ENCODE assay signal across 1 cellular context in the genomic region with DNA sequence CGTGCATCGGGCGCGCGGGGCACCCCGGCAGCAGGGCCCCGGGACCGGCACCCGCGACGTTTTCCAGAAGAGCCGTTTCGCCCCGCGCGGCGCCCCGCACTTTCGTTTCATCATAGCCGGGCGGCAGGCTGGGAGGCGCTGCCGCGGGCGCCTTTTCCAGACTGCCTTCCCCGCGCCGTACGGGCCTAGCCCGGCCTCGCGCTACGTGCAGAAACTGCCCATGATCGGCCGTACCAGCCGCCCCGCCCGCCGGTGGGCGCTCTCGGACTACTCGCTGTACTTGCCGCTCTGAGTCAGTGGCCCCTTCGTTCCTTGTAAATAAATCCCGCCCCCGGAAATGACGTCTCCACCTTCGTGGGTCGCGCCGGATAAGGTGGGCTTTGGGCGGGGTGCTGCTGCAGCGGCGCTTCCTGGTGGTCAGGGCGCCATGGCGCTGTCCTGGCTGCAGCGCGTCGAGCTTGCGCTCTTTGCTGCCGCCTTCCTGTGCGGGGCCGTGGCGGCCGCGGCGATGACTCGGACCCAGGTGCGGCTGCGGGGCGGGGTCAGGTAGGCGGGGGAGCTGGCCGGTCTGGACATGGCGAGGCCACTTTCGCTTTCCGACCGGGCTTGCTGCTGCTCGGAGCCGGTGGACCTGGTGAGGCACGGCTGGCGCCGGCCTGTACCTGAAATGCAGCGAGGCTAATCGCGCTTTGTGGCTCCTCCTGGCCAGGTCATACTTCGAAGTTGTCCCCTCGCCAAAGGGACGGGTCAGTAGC.
A peak's percentile ranks its signal among the peaks of the same experiment; 100 is the strongest.
TF ChIP-seq lines count a peak whose summit lies in the region.

A gene with protein sequence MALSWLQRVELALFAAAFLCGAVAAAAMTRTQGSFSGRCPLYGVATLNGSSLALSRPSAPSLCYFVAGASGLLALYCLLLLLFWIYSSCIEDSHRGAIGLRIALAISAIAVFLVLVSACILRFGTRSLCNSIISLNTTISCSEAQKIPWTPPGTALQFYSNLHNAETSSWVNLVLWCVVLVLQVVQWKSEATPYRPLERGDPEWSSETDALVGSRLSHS (plus strand): TSS at position 398 of the 755 bp plus-strand sequence. CDS start 30 bp downstream, at position 428.

TF ChIP-seq in HepG2, 621 proteins besides CTCF, POLR2A, EP300 and RAD21 (continued from another document and continues in another):
- TF ChIP-seq, protein P1, sequence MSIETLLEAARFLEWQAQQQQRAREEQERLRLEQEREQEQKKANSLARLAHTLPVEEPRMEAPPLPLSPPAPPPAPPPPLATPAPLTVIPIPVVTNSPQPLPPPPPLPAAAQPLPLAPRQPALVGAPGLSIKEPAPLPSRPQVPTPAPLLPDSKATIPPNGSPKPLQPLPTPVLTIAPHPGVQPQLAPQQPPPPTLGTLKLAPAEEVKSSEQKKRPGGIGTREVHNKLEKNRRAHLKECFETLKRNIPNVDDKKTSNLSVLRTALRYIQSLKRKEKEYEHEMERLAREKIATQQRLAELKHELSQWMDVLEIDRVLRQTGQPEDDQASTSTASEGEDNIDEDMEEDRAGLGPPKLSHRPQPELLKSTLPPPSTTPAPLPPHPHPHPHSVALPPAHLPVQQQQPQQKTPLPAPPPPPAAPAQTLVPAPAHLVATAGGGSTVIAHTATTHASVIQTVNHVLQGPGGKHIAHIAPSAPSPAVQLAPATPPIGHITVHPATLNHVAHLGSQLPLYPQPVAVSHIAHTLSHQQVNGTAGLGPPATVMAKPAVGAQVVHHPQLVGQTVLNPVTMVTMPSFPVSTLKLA (IDR thresholded peaks at IDR 0.05): peak; percentile 47
- no peak for TF ChIP-seq ZNF850 (CRISPR knock-in tag; conservative IDR thresholded peaks at IDR 0.05)
- peak; percentile 94 for TF ChIP-seq HOXA3 (CRISPR knock-in tag; IDR thresholded peaks at IDR 0.05)
- peak; percentile 88; the same call in 1 of the 2 replicates for TF ChIP-seq NFKB2 (CRISPR knock-in tag; IDR thresholded peaks at IDR 0.05; ENCODE audit: borderline replicate concordance)
- no peak for TF ChIP-seq SUZ12 (IDR thresholded peaks at IDR 0.05; ENCODE audit: low read depth, low read length)
- TF ChIP-seq, protein P2, sequence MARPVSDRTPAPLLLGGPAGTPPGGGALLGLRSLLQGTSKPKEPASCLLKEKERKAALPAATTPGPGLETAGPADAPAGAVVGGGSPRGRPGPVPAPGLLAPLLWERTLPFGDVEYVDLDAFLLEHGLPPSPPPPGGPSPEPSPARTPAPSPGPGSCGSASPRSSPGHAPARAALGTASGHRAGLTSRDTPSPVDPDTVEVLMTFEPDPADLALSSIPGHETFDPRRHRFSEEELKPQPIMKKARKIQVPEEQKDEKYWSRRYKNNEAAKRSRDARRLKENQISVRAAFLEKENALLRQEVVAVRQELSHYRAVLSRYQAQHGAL (CRISPR knock-in tag; IDR thresholded peaks at IDR 0.05; ENCODE audit: not compliant biosample characterization): no peak
- no peak for TF ChIP-seq ZNF660 (CRISPR knock-in tag; IDR thresholded peaks at IDR 0.05; ENCODE audit: borderline replicate concordance, low read depth)
- TF ChIP-seq, protein P3, sequence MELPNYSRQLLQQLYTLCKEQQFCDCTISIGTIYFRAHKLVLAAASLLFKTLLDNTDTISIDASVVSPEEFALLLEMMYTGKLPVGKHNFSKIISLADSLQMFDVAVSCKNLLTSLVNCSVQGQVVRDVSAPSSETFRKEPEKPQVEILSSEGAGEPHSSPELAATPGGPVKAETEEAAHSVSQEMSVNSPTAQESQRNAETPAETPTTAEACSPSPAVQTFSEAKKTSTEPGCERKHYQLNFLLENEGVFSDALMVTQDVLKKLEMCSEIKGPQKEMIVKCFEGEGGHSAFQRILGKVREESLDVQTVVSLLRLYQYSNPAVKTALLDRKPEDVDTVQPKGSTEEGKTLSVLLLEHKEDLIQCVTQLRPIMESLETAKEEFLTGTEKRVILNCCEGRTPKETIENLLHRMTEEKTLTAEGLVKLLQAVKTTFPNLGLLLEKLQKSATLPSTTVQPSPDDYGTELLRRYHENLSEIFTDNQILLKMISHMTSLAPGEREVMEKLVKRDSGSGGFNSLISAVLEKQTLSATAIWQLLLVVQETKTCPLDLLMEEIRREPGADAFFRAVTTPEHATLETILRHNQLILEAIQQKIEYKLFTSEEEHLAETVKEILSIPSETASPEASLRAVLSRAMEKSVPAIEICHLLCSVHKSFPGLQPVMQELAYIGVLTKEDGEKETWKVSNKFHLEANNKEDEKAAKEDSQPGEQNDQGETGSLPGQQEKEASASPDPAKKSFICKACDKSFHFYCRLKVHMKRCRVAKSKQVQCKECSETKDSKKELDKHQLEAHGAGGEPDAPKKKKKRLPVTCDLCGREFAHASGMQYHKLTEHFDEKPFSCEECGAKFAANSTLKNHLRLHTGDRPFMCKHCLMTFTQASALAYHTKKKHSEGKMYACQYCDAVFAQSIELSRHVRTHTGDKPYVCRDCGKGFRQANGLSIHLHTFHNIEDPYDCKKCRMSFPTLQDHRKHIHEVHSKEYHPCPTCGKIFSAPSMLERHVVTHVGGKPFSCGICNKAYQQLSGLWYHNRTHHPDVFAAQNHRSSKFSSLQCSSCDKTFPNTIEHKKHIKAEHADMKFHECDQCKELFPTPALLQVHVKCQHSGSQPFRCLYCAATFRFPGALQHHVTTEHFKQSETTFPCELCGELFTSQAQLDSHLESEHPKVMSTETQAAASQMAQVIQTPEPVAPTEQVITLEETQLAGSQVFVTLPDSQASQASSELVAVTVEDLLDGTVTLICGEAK (IDR thresholded peaks at IDR 0.05): peak; percentile 46; the same call in 1 of the 2 replicates
- TF ChIP-seq, protein P3 (CRISPR knock-in tag; IDR thresholded peaks at IDR 0.05): peak; percentile 72; the same call in 1 of the 2 replicates
- TF ChIP-seq, protein P4, sequence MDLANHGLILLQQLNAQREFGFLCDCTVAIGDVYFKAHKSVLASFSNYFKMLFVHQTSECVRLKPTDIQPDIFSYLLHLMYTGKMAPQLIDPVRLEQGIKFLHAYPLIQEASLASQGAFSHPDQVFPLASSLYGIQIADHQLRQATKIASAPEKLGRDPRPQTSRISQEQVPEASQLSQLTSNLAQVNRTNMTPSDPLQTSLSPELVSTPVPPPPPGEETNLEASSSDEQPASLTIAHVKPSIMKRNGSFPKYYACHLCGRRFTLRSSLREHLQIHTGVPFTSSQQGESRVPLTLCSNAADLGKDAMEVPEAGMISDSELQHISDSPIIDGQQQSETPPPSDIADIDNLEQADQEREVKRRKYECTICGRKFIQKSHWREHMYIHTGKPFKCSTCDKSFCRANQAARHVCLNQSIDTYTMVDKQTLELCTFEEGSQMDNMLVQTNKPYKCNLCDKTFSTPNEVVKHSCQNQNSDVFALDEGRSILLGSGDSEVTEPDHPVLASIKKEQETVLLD (CRISPR knock-in tag; IDR thresholded peaks at IDR 0.05; ENCODE audit: low read depth): peak; percentile 74
- TF ChIP-seq, protein P5, sequence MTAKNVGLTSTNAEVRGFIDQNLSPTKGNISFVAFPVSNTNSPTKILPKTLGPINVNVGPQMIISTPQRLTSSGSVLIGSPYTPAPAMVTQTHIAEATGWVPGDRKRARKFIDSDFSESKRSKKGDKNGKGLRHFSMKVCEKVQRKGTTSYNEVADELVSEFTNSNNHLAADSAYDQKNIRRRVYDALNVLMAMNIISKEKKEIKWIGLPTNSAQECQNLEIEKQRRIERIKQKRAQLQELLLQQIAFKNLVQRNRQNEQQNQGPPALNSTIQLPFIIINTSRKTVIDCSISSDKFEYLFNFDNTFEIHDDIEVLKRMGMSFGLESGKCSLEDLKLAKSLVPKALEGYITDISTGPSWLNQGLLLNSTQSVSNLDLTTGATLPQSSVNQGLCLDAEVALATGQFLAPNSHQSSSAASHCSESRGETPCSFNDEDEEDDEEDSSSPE (CRISPR knock-in tag; IDR thresholded peaks at IDR 0.05): peak; percentile 81
- TF ChIP-seq YY1 (IDR thresholded peaks at IDR 0.05; ENCODE audit: insufficient read depth, insufficient replicate concordance, low read depth, low read length): peak; percentile 93
- TF ChIP-seq, protein P6, sequence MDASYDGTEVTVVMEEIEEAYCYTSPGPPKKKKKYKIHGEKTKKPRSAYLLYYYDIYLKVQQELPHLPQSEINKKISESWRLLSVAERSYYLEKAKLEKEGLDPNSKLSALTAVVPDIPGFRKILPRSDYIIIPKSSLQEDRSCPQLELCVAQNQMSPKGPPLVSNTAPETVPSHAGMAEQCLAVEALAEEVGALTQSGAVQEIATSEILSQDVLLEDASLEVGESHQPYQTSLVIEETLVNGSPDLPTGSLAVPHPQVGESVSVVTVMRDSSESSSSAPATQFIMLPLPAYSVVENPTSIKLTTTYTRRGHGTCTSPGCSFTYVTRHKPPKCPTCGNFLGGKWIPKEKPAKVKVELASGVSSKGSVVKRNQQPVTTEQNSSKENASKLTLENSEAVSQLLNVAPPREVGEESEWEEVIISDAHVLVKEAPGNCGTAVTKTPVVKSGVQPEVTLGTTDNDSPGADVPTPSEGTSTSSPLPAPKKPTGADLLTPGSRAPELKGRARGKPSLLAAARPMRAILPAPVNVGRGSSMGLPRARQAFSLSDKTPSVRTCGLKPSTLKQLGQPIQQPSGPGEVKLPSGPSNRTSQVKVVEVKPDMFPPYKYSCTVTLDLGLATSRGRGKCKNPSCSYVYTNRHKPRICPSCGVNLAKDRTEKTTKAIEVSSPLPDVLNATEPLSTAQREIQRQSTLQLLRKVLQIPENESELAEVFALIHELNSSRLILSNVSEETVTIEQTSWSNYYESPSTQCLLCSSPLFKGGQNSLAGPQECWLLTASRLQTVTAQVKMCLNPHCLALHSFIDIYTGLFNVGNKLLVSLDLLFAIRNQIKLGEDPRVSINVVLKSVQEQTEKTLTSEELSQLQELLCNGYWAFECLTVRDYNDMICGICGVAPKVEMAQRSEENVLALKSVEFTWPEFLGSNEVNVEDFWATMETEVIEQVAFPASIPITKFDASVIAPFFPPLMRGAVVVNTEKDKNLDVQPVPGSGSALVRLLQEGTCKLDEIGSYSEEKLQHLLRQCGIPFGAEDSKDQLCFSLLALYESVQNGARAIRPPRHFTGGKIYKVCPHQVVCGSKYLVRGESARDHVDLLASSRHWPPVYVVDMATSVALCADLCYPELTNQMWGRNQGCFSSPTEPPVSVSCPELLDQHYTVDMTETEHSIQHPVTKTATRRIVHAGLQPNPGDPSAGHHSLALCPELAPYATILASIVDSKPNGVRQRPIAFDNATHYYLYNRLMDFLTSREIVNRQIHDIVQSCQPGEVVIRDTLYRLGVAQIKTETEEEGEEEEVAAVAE (CRISPR knock-in tag; IDR thresholded peaks at IDR 0.05; ENCODE audit: borderline replicate concordance): peak; percentile 53; the same call in 1 of the 2 replicates
- TF ChIP-seq, protein P7, sequence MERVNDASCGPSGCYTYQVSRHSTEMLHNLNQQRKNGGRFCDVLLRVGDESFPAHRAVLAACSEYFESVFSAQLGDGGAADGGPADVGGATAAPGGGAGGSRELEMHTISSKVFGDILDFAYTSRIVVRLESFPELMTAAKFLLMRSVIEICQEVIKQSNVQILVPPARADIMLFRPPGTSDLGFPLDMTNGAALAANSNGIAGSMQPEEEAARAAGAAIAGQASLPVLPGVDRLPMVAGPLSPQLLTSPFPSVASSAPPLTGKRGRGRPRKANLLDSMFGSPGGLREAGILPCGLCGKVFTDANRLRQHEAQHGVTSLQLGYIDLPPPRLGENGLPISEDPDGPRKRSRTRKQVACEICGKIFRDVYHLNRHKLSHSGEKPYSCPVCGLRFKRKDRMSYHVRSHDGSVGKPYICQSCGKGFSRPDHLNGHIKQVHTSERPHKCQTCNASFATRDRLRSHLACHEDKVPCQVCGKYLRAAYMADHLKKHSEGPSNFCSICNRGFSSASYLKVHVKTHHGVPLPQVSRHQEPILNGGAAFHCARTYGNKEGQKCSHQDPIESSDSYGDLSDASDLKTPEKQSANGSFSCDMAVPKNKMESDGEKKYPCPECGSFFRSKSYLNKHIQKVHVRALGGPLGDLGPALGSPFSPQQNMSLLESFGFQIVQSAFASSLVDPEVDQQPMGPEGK (CRISPR knock-in tag; IDR thresholded peaks at IDR 0.05): peak; percentile 66
- no peak for TF ChIP-seq FOXM1 (CRISPR knock-in tag; IDR thresholded peaks at IDR 0.05)
- peak; percentile 71; the same call in 1 of the 2 replicates for TF ChIP-seq CBX5 (CRISPR knock-in tag; IDR thresholded peaks at IDR 0.05; ENCODE audit: borderline replicate concordance)
- peak; percentile 79 for TF ChIP-seq ZNF709 (CRISPR knock-in tag; IDR thresholded peaks at IDR 0.05)
- TF ChIP-seq, protein P8, sequence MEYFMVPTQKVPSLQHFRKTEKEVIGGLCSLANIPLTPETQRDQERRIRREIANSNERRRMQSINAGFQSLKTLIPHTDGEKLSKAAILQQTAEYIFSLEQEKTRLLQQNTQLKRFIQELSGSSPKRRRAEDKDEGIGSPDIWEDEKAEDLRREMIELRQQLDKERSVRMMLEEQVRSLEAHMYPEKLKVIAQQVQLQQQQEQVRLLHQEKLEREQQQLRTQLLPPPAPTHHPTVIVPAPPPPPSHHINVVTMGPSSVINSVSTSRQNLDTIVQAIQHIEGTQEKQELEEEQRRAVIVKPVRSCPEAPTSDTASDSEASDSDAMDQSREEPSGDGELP (IDR thresholded peaks at IDR 0.05; ENCODE audit: borderline replicate concordance, low read depth): peak; percentile 34; the same call in 1 of the 2 replicates
- peak; percentile 90 for TF ChIP-seq THAP11 (CRISPR knock-in tag; IDR thresholded peaks at IDR 0.05)
- TF ChIP-seq AKAP8 (CRISPR knock-in tag; IDR thresholded peaks at IDR 0.05): peak; percentile 99
- TF ChIP-seq SRSF1 (optimal IDR thresholded peaks at IDR 0.05; ENCODE audit: low read depth, low read length): peak; percentile 45
- TF ChIP-seq MZF1 (CRISPR knock-in tag; IDR thresholded peaks at IDR 0.05; ENCODE audit: borderline replicate concordance): no peak
